In the genomic region with DNA sequence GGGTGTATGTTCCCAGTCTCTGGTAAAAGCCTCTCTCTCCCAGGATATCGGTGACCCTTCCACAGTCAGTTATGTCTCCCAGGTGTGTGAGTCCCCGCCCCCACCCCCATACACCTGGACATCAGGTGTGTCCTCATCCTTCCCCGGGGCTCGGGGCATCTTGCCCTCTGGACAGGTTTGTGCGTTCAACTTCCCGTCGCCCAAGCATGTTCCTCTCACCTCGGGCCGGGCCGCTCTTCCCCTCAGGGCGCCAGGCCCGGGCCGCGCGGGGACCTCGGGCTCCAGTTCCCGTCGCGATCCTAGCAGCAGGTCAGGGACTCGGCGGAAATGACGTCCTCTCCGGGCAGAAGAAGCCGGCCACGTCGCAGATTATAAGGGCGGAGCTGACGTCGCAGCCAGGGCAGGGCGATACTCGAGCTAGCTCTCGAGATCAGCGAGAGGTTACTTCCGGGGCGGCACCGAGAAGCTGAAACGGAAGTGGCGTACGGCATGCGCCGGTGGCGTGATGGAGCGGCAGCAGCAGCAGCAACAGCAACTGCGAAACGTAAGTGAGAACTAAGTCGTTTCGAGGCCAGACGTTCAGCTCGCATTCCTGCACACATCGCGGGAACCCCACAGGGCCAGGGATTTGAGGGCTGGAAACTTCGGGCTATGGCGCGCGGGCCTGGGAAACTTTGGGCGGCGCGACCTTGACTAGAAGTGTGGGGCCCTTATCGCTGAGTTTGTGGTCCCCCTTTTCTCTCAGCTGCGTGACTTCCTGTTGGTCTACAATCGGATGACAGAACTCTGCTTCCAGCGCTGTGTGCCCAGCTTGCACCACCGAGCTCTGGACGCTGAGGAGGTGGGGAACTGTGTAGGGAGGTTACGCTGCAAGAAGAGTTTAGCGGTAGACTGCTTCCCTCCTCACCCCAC, we compare ENCODE assay signal across 8 cellular contexts. TPM values are rescaled to one million over a fixed set of nuclear protein-coding genes. Genes with fewer than 3 reads are reported as not detected.
DNase-seq lines count a peak whose midpoint lies in the region; ATAC-seq and TF ChIP-seq lines count a peak whose summit lies in the region.

A gene with protein sequence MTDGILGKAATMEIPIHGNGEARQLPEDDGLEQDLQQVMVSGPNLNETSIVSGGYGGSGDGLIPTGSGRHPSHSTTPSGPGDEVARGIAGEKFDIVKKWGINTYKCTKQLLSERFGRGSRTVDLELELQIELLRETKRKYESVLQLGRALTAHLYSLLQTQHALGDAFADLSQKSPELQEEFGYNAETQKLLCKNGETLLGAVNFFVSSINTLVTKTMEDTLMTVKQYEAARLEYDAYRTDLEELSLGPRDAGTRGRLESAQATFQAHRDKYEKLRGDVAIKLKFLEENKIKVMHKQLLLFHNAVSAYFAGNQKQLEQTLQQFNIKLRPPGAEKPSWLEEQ (minus strand): TSS at position 320 of the 912 bp plus-strand sequence. CDS start 910 bp downstream, outside the sequence.
A gene with protein sequence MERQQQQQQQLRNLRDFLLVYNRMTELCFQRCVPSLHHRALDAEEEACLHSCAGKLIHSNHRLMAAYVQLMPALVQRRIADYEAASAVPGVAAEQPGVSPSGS (plus strand): TSS at position 490 of the 912 bp plus-strand sequence. CDS start 16 bp downstream, at position 506.

- H3K9me3 ChIP-seq in left lung: no peaks in the 10 kb centered on the region

- TF ChIP-seq CTCF in C4-2B (conservative IDR thresholded peaks at IDR 0.05): no peak
- TF ChIP-seq CTCF in left lung (IDR thresholded peaks at IDR 0.05): no peak

- H3K36me3 ChIP-seq in left lung: peaks cover 0 to 68% of the 10 kb centered on the region in 2 donors

- peak within 1 kb of the TSS; percentile 70 to 74 for H3K4me3 ChIP-seq in left lung

- no peaks in the 10 kb centered on the region for H3K27me3 ChIP-seq in left lung

- intact Hi-C loops in left lung (cut with DNase I): no loop called here

- H3K27ac ChIP-seq in C4-2B: peak within 1 kb of the TSS; percentile 83
- H3K27ac ChIP-seq in left lung: peak within 1 kb of the TSS; percentile 93 to 96

- ATAC-seq in GM19395 (IDR thresholded peaks at IDR 0.05; ENCODE audit: unreplicated experiment): peak; percentile 99
- ATAC-seq in HG03565 (IDR thresholded peaks at IDR 0.05; ENCODE audit: unreplicated experiment): peak; percentile 99
- peak; percentile 98 for ATAC-seq in left lung

- DNase-seq in NCI-H774 (lab: John Stamatoyannopoulos, UW): peak; percentile 97
- peak; percentile 96 for DNase-seq in activated CD4-positive, alpha-beta T cell treated with anti-CD3 and anti-CD28 coated beads, Interleukin-2, amount 50 U/mL, for 4 hours
- DNase-seq in dermis blood vessel endothelial cell: peak; percentile 99
- DNase-seq in left lung: peak; percentile 99
- peak; percentile 92 to 95 for DNase-seq in stimulated activated CD4-positive, alpha-beta T cell treated with anti-CD3 and anti-CD28 coated beads, Interleukin-2, amount 100 ng/mL, for 48 hours

- H3K4me1 ChIP-seq in left lung: peaks cover 15 to 42% of the 10 kb centered on the region in 2 donors

RNA-seq across cellular contexts. Expression of the first gene that starts in this region (rescaled TPM):
- 46.6 and 47.0 TPM in 2 replicates for total RNA-seq in dermis blood vessel endothelial cell
- 10 to 100 TPM; 41.3 to 51.0 TPM for total RNA-seq in left lung

RNA-seq across cellular contexts. Expression of the second gene that starts in this region (rescaled TPM):
- 26.4 and 32.5 TPM in 2 replicates for total RNA-seq in dermis blood vessel endothelial cell
- 10 to 100 TPM; 36.8 to 46.4 TPM for total RNA-seq in left lung

Comparison
In these comparisons a context has a peak if more than half of its experiments do, and no peak if none do; other contexts are left out.
1. Peak in every context shown above with its lines: DNase-seq, ATAC-seq, H3K4me3 ChIP-seq and H3K27ac ChIP-seq.